ENCODE assay signal across 1 cellular context in the genomic region with DNA sequence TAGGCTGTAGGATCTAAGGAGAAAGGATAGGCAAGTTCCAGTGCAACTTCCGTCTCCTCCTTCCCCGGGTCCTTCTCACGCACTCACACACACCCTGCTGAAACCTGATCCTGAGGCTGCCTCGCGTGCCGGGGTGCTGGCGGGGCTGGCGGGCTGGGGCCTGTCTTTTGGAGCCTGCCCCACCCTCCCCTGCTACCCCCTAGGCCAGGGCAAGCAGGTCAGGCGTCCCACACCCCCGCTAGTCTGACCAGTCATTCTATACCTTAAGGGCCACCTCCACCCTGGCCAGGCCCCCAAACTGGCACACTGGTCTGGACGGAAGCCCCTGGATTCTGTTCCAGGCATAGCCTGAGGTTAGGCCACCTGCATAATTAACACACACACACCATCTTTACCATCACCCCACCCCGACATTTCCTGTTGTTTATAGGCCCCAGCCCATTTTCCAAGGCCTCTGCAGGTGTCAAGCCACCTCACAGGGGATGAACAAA.
A peak's percentile ranks its signal among the peaks of the same experiment; 100 is the strongest.
TF ChIP-seq lines count a peak whose summit lies in the region.

No MANE protein-coding gene starts in this region.

TF ChIP-seq in GM23338, 12 proteins besides CTCF, POLR2A, EP300 and RAD21 (continued from another document):
- TF ChIP-seq, protein P1, sequence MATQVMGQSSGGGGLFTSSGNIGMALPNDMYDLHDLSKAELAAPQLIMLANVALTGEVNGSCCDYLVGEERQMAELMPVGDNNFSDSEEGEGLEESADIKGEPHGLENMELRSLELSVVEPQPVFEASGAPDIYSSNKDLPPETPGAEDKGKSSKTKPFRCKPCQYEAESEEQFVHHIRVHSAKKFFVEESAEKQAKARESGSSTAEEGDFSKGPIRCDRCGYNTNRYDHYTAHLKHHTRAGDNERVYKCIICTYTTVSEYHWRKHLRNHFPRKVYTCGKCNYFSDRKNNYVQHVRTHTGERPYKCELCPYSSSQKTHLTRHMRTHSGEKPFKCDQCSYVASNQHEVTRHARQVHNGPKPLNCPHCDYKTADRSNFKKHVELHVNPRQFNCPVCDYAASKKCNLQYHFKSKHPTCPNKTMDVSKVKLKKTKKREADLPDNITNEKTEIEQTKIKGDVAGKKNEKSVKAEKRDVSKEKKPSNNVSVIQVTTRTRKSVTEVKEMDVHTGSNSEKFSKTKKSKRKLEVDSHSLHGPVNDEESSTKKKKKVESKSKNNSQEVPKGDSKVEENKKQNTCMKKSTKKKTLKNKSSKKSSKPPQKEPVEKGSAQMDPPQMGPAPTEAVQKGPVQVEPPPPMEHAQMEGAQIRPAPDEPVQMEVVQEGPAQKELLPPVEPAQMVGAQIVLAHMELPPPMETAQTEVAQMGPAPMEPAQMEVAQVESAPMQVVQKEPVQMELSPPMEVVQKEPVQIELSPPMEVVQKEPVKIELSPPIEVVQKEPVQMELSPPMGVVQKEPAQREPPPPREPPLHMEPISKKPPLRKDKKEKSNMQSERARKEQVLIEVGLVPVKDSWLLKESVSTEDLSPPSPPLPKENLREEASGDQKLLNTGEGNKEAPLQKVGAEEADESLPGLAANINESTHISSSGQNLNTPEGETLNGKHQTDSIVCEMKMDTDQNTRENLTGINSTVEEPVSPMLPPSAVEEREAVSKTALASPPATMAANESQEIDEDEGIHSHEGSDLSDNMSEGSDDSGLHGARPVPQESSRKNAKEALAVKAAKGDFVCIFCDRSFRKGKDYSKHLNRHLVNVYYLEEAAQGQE (IDR thresholded peaks at IDR 0.05; ENCODE audit: unreplicated experiment) = no peak
- TF ChIP-seq, protein P2, sequence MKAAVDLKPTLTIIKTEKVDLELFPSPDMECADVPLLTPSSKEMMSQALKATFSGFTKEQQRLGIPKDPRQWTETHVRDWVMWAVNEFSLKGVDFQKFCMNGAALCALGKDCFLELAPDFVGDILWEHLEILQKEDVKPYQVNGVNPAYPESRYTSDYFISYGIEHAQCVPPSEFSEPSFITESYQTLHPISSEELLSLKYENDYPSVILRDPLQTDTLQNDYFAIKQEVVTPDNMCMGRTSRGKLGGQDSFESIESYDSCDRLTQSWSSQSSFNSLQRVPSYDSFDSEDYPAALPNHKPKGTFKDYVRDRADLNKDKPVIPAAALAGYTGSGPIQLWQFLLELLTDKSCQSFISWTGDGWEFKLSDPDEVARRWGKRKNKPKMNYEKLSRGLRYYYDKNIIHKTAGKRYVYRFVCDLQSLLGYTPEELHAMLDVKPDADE (IDR thresholded peaks at IDR 0.05) = 0 out of 2 replicates have a peak, but pooled peaks have one; percentile 11
